ENCODE assay signal across 16 cellular contexts in the genomic region with DNA sequence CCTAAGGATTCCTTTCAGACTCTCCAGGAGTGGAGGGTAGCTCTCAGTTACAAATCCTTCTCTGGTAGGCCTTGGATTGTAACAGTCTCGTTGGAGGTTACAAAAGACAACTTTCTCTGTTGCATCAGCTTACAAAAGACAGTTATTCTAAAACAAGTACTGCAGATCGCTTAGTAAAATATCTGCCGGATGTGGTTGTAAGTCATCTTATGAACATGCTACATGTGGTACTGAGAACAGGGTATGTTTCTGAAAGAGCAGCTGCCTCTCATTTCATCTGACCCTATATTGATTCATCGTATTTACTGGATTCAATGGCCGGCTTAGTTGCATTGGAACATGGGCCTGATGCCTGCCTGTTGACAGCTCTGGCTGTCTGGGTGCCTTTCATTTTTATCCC.
DNase-seq lines count a peak whose midpoint lies in the region; ATAC-seq and TF ChIP-seq lines count a peak whose summit lies in the region.
"Had no signal": no experiment of that assay in that cellular context is flagged by ENCODE, and none has a peak within 500 bp of the region (broad histone marks: within the 10 kb centered on the region; RNA-seq: fewer than 3 reads in every experiment).

No MANE protein-coding gene starts in this region.

- H3K4me3 ChIP-seq in trophoblast cell (ENCODE audit: low read depth, low read length) = no peak overlapping the region
- H3K4me3 ChIP-seq in osteoblast (ENCODE audit: insufficient read depth, low read length) = no peak overlapping the region
- H3K4me3 ChIP-seq: BLaER1, Peyer's patch, skin epidermis, transverse colon had no signal

- H2BK5ac ChIP-seq in trophoblast cell (ENCODE audit: low read depth, low read length, poor library complexity) = no peak overlapping the region

- no peak overlapping the region for H2AK5ac ChIP-seq in trophoblast cell (ENCODE audit: low read length)

- H3K9me3 ChIP-seq in trophoblast cell (ENCODE audit: insufficient read depth, low read depth, low read length) (no peaks in the 10 kb centered on the region), osteoblast (ENCODE audit: low read depth, low read length) (no peaks in the 10 kb centered on the region)
- H3K9me3 ChIP-seq: BLaER1, Peyer's patch, transverse colon had no signal

- H3K14ac ChIP-seq in trophoblast cell (ENCODE audit: low read length) = no peak overlapping the region

- no peaks in the 10 kb centered on the region for H3K79me2 ChIP-seq in trophoblast cell (ENCODE audit: control insufficient read depth, insufficient read depth, low read length, poor library complexity)
- H3K79me2 ChIP-seq in osteoblast (ENCODE audit: insufficient read depth, low read length) = no peaks in the 10 kb centered on the region

- H4K91ac ChIP-seq in trophoblast cell (ENCODE audit: low read depth, low read length) = no peak overlapping the region

- H4K12ac ChIP-seq in trophoblast cell (ENCODE audit: low read depth, low read length) = no peak overlapping the region

- no peak overlapping the region for H2BK12ac ChIP-seq in trophoblast cell (ENCODE audit: low read length)

- ATAC-seq in HG02798 (IDR thresholded peaks at IDR 0.05; ENCODE audit: poor library complexity, unreplicated experiment) (peak; percentile 51), GM21825 (IDR thresholded peaks at IDR 0.05; ENCODE audit: unreplicated experiment) (no peak)

- H3K36me3 ChIP-seq in trophoblast cell (ENCODE audit: control insufficient read depth in 1 of 2, insufficient read depth in 2 of 2, low read length in 2 of 2) = no peaks in the 10 kb centered on the region
- H3K36me3 ChIP-seq in osteoblast (ENCODE audit: insufficient read depth, low read length) = no peaks in the 10 kb centered on the region
- H3K36me3 ChIP-seq: BLaER1, Peyer's patch, transverse colon had no signal

- DNase-seq in GM13977 (ENCODE audit: low spot score) = peak; percentile 19
- peak; percentile 7 for DNase-seq in SK-MEL-5 (ENCODE audit: low read depth, low spot score)
- DNase-seq in trophoblast cell = no peak
- DNase-seq in osteoblast (ENCODE audit: insufficient read length, low spot score, missing footprints) = no peak
- DNase-seq: activated naive CD4-positive, alpha-beta T cell; cortex of kidney; GOT3; NCI-H1694 treated with DMSO at 0.1 percent for 48 hours; Peyer's patch; posterior cingulate gyrus; transverse colon had no signal

- no peak overlapping the region for H3K9ac ChIP-seq in trophoblast cell (ENCODE audit: low read length)
- H3K9ac ChIP-seq: BLaER1 had no signal

- no peak overlapping the region for H2BK120ac ChIP-seq in trophoblast cell (ENCODE audit: insufficient read depth, low read length, poor library complexity)

- TF ChIP-seq CTCF in GM13977 (IDR thresholded peaks at IDR 0.05; ENCODE audit: extremely low read depth, insufficient read depth, missing control alignments) = no peak
- no peak for TF ChIP-seq CTCF in osteoblast (IDR thresholded peaks at IDR 0.05; ENCODE audit: extremely low read depth, low read depth, low read length)

- WGBS in trophoblast cell (ENCODE audit: extremely low coverage, insufficient coverage, insufficient read length) = no CpG with 5 or more reads among the region's 5 CpGs

- in situ Hi-C loops in GM13977 (cut with MboI; ENCODE audit: low pct_unique_long_range_greater_than_20kb, low sequenced_read_pairs, unreplicated experiment) = no loop called here
- in situ Hi-C loops in SK-MEL-5 (cut with HindIII; ENCODE audit: low pct_unique_long_range_greater_than_20kb, low sequenced_read_pairs) = no loop called here

- no peak overlapping the region for H3K4me2 ChIP-seq in trophoblast cell (ENCODE audit: low read length)
- H3K4me2 ChIP-seq in osteoblast (ENCODE audit: insufficient read depth, low read length) = no peak overlapping the region
- H3K4me2 ChIP-seq: BLaER1 had no signal

- no peaks in the 10 kb centered on the region for H4K20me1 ChIP-seq in osteoblast (ENCODE audit: insufficient read depth, low read length)
- H4K20me1 ChIP-seq: BLaER1 had no signal

- H3K4ac ChIP-seq in trophoblast cell (ENCODE audit: low read depth, low read length) = no peak overlapping the region

- no peak overlapping the region for H3K18ac ChIP-seq in trophoblast cell (ENCODE audit: low read length)

- H3K27me3 ChIP-seq in layer of hippocampus (ENCODE audit: control insufficient read depth, insufficient read depth, low read length) (no peaks in the 10 kb centered on the region), trophoblast cell (ENCODE audit: insufficient read depth, low read length) (no peaks in the 10 kb centered on the region), osteoblast (ENCODE audit: insufficient read depth, low read length) (no peaks in the 10 kb centered on the region)
- H3K27me3 ChIP-seq: BLaER1, Peyer's patch, transverse colon had no signal

- H2AFZ ChIP-seq in trophoblast cell (ENCODE audit: insufficient read depth, low read length, poor library complexity) (no peak overlapping the region), osteoblast (ENCODE audit: low read length) (no peak overlapping the region)

- H3K23ac ChIP-seq in trophoblast cell (ENCODE audit: low read length) = no peak overlapping the region

- H3K79me1 ChIP-seq in trophoblast cell (ENCODE audit: low read length) = no peaks in the 10 kb centered on the region

- H3K4me1 ChIP-seq in trophoblast cell (ENCODE audit: control insufficient read depth in 1 of 2, insufficient read depth in 2 of 2, low read length in 2 of 2) (no peaks in the 10 kb centered on the region), osteoblast (ENCODE audit: insufficient read depth, low read length) (no peaks in the 10 kb centered on the region)
- H3K4me1 ChIP-seq: BLaER1, Peyer's patch, transverse colon had no signal

- H4K8ac ChIP-seq in trophoblast cell (ENCODE audit: low read depth, low read length) = no peak overlapping the region

- H3K27ac ChIP-seq in layer of hippocampus (ENCODE audit: low read depth, low read length) (peak overlapping the region; percentile 59), trophoblast cell (ENCODE audit: low read depth, low read length) (no peak overlapping the region), osteoblast (ENCODE audit: low read depth, low read length) (no peak overlapping the region)
- H3K27ac ChIP-seq: BLaER1, Peyer's patch, transverse colon had no signal

Comparison
In these comparisons a context has a peak if more than half of its experiments do, and no peak if none do; other contexts are left out.
1. DNase-seq: peak in GM13977 (single experiment) and SK-MEL-5 (single experiment); none in trophoblast cell (0 of 2) and osteoblast (single experiment).